ENCODE assay signal across 9 cellular contexts in genomic region chr20:17281478-17281877, GRCh38. TPM values are rescaled to one million over a fixed set of nuclear protein-coding genes. Genes with fewer than 3 reads are reported as not detected.
A peak's percentile ranks its signal among the peaks of the same experiment; 100 is the strongest.
DNase-seq lines count a peak whose midpoint lies in the region; ATAC-seq, FAIRE-seq and TF ChIP-seq lines count a peak whose summit lies in the region.
"Had no signal": no experiment of that assay in that cellular context is flagged by ENCODE, and none has a peak within 500 bp of the region (broad histone marks: within the 10 kb centered on the region; RNA-seq: fewer than 3 reads in every experiment).

No MANE protein-coding gene starts in this region.

- no peak for ATAC-seq in HG03196 (IDR thresholded peaks at IDR 0.05; ENCODE audit: unreplicated experiment)
- no peak for ATAC-seq in HG03457 (IDR thresholded peaks at IDR 0.05; ENCODE audit: unreplicated experiment)

- H3K4me3 ChIP-seq in AG04449 (ENCODE audit: low read depth, low read length), result no peak overlapping the region
- no peak overlapping the region for H3K4me3 ChIP-seq in fibroblast of villous mesenchyme (ENCODE audit: low read depth, low read length)

- TF ChIP-seq CTCF in AG04449 (IDR thresholded peaks at IDR 0.05; ENCODE audit: insufficient read depth, low read length, missing control alignments), result peak; percentile 47
- peak; percentile 15 for TF ChIP-seq CTCF in fibroblast of villous mesenchyme (IDR thresholded peaks at IDR 0.05; ENCODE audit: insufficient read depth, low read depth, low read length)

- FAIRE-seq in GM19239 (lab: Jason Lieb, UNC), result no peak

- CTCF ChIA-PET in AG04449 (lab: Yijun Ruan, JAX), result interaction anchor here (0.6 to 4.7 kb wide), 5 partner anchors 9 to 479 kb away, joined by 3 to 55 read pairs (median 3); no protein-coding TSS in a partner anchor

- POLR2A ChIA-PET in AG04449 (lab: Yijun Ruan, JAX), result interaction anchor here (0.6 kb wide), 1 partner anchor 10 kb away, joined by 4 read pairs; no protein-coding TSS in a partner anchor

- no peak for DNase-seq in AG04449 (ENCODE audit: low read depth, low spot score)
- DNase-seq in GM04504 (ENCODE audit: low read depth), result peak; percentile 9
- peak; percentile 91 for DNase-seq in NCI-H748 (lab: John Stamatoyannopoulos, UW; ENCODE audit: unreplicated experiment)
- no peak for DNase-seq in fibroblast of villous mesenchyme (ENCODE audit: low read depth)
- no peak for DNase-seq in globus pallidus (ENCODE audit: low spot score)
- no peak for DNase-seq in GM19239 (ENCODE audit: insufficient read length, low spot score)

RNA-seq across cellular contexts. Expression of gene PCSK2, which starts 54.6 kb away (rescaled TPM):
- total RNA-seq in fibroblast of villous mesenchyme, result not detected in 2 replicates
- total RNA-seq: glomerular endothelial cell had no signal

Comparison
In these comparisons a context has a peak if more than half of its experiments do, and no peak if none do; other contexts are left out.
1. DNase-seq: peak in GM04504 (single experiment) and NCI-H748 (single experiment); none in AG04449 (single experiment), fibroblast of villous mesenchyme (single experiment), globus pallidus (single experiment) and GM19239 (single experiment).